ENCODE assay signal across 7 cellular contexts in the genomic region with DNA sequence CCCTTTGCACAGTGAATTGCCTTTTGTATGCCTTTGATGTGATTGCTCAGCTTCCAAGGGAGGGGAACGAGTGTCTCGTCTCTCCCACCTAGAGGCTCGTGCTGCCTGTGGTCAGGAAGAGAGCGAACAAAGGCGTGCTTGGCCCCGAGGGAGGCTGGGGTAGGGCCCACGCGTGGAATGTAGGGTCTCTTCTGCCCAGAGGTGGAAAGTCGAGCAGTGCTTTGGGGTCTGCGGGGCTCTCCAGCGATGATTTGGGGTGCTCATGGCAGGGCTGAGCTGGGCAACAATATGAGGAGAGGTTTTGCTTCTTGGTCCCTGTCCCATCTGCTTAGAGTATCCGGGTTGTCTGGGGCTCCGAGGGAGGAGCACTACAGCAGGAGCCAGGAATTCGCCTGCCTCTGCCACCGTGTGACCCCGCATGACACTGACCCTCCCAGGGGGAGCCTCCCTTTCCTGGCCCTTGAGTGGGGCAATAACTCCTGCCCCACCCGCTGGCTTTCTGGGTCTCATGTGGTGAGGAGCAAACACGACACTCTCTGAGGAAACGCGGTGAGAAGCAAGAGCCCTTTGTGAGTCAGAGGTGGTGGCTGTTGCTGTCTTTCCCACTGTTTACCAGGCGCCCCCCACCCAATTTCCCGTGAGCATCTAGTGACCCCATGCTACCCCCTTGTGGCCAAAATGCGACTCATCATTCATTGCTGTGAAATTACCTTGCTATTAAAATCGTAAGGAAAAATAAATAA. TPM values are rescaled to one million over a fixed set of nuclear protein-coding genes. Genes with fewer than 3 reads are reported as not detected.
DNase-seq lines count a peak whose midpoint lies in the region; ATAC-seq and TF ChIP-seq lines count a peak whose summit lies in the region.

No MANE protein-coding gene starts in this region.

- H3K9ac ChIP-seq in GM23248, result no peak overlapping the region; the same call in 1 of the 2 replicates

- H3K79me2 ChIP-seq in GM23248 (ENCODE audit: insufficient read depth), result no peaks in the 10 kb centered on the region

- H3K9me3 Mint-ChIP-seq in naive B cell, result no peaks in the 10 kb centered on the region

- peak overlapping the region; percentile 85 for H3K27ac ChIP-seq in GM23248

- no peaks in the 10 kb centered on the region for H3K27me3 ChIP-seq in GM23248 (replicated peaks; ENCODE audit: insufficient read depth)

- H4K20me1 ChIP-seq in GM23248 (ENCODE audit: insufficient read depth), result no peaks in the 10 kb centered on the region

- ATAC-seq in naive B cell (ENCODE audit: low read depth in 2 of 2), result peak in 1 of 2 donors; percentile 21
- no peak for ATAC-seq in HG03025 (IDR thresholded peaks at IDR 0.05; ENCODE audit: low FRiP score, unreplicated experiment)

- peak overlapping the region; percentile 55 for H3K4me2 ChIP-seq in GM23248 (ENCODE audit: unreplicated experiment)

- H3K36me3 Mint-ChIP-seq in naive B cell, result no peaks in the 10 kb centered on the region

- no peaks in the 10 kb centered on the region for H3K9me2 ChIP-seq in GM23248 (ENCODE audit: insufficient read depth)

- TF ChIP-seq POLR2A in erythroblast (IDR thresholded peaks at IDR 0.05; ENCODE audit: low read length), result no peak

- no peaks in the 10 kb centered on the region for H3K9me3 ChIP-seq in GM23248 (ENCODE audit: low read depth)

- H3K36me3 ChIP-seq in GM23248 (ENCODE audit: low read depth), result no peaks in the 10 kb centered on the region

- no peaks in the 10 kb centered on the region for H3K27me3 Mint-ChIP-seq in naive B cell

- H3K4me3 Mint-ChIP-seq in naive B cell, result peak overlapping the region in 4 of 8 donors; percentile 11 to 40 (median 27)

- in situ Hi-C loops in GM23248 (cut with MboI), result loop anchor here (10.0 to 25.0 kb wide), 3 partner anchors 306 to 968 kb away; a partner anchor contains a TSS

- peak overlapping the region; percentile 27 for H2AFZ ChIP-seq in GM23248

- peaks cover 13 to 26% (median 19%) of the 10 kb centered on the region in 3 donors for H3K4me1 Mint-ChIP-seq in naive B cell

- 27 to 30% methylated on average over 24 of the region's 24 CpGs for WGBS in GM23248 (ENCODE audit: low coverage in 1 of 2, low lambda C conversion rate in 2 of 2, missing lambda C conversion rate in 2 of 2), 2 experiments

- DNase-seq in GM23248 (peak; percentile 75), NCI-H510A (lab: John Stamatoyannopoulos, UW) (peak; percentile 53), activated T-cell treated with anti-CD3 and anti-CD28 coated beads for 1 hour (ENCODE audit: low read depth) (peak; percentile 70), erythroblast (lab: John Stamatoyannopoulos, UW) (peak; percentile 36 to 53), naive B cell (no peak)
- DNase-seq in stimulated activated naive CD4-positive, alpha-beta T cell (lab: John Stamatoyannopoulos, UW), result peak; percentile 63 to 80 (median 72)

- peaks cover 70% of the 10 kb centered on the region for H3K4me1 ChIP-seq in GM23248 (ENCODE audit: insufficient read depth)

- H3K4me3 ChIP-seq in GM23248, result no peak overlapping the region

- H3F3A ChIP-seq in GM23248 (ENCODE audit: insufficient read depth), result peaks cover 58% of the 10 kb centered on the region

- H3K27ac Mint-ChIP-seq in naive B cell, result peak overlapping the region in 4 of 6 donors; percentile 10 to 74 (median 54)

RNA-seq across cellular contexts. Expression of a gene that starts 29.6 kb away (rescaled TPM):
- 88.9 and 97.7 TPM in 2 replicates for total RNA-seq in GM23248 (2014; rRNA removed; shearing (Covaris generic))
- polyA plus RNA-seq in GM23248 (2016; fragmentation: Nextera tagmentation; extraction: Ambion mirVana) (58.6 and 77.5 TPM in 2 replicates), naive B cell (ENCODE audit: low read depth in 6 of 6) (100 to 1,000 TPM in 5 of 6 donors, 10 to 100 TPM in 1; 64.1 to 148 (median 138) TPM)
